35 cellular contexts compared by ENCODE assay signal in genomic region chr15:91383532-91383931, GRCh38.
"Had no signal": no experiment of that assay in that cellular context is flagged by ENCODE, and none has a peak within 500 bp of the region (broad histone marks: within the 10 kb centered on the region; RNA-seq: fewer than 3 reads in every experiment).

No MANE protein-coding gene starts in this region.

- H3K4me1 ChIP-seq: adrenal gland, body of pancreas, breast epithelium had no signal

- FAIRE-seq: astrocyte, TTC549 had no signal

- H3K9me3 ChIP-seq: adrenal gland, body of pancreas, breast epithelium had no signal

- H3K4me1 Mint-ChIP-seq: activated B cell treated with CpG ODN at 0.5 μM for 24 hours; activated CD4-positive, alpha-beta T cell treated with anti-CD3 and anti-CD28 coated beads, Interleukin-2, amount 10 ng/mL, durations not matched to agents 24 days and 14 days; activated T-helper 17 cell treated with anti-CD3 and anti-CD28 coated beads, Interleukin-2, amount 50 U/mL, for 72 hours had no signal

- H3K27ac Mint-ChIP-seq: activated B cell treated with CpG ODN at 0.5 μM for 24 hours; activated CD4-positive, alpha-beta memory T cell treated with anti-CD3 and anti-CD28 coated beads for 36 hours; activated CD4-positive, alpha-beta T cell treated with anti-CD3 and anti-CD28 coated beads, Interleukin-2, amount 10 ng/mL, durations not matched to agents 24 days and 14 days; activated CD8-positive, alpha-beta T cell treated with anti-CD3 and anti-CD28 coated beads for 36 hours; activated naive CD4-positive, alpha-beta T cell treated with anti-CD3 and anti-CD28 coated beads for 36 hours; activated naive CD4-positive, alpha-beta T cell treated with anti-CD3 and anti-CD28 coated beads, Interleukin-2, amount 50 U/mL, for 72 hours; activated naive CD8-positive, alpha-beta T cell treated with anti-CD3 and anti-CD28 coated beads for 36 hours; activated T-helper 1 cell treated with anti-CD3 and anti-CD28 coated beads, Interleukin-12 subunit alpha, Interleukin-12 subunit beta, Interleukin-2, Interleukin-4 antibody, amounts not matched to agents 30 ng/mL and 10 ng/mL and 1 ng/mL, durations not matched to agents 14 hours and 24 hours and 36 hours; activated T-helper 17 cell treated with anti-CD3 and anti-CD28 coated beads, Interleukin-2, amount 50 U/mL, for 72 hours; T-helper 1 cell treated with Interleukin-12 subunit alpha and Interleukin-12 subunit beta and Interleukin-4 antibody, amounts not matched to agents 30 μg/mL and 1 μg/mL, for 36 hours; T-helper 2 cell treated with Interferon-gamma antibody and Interleukin-4, amounts not matched to agents 5 μg/mL and 100 μg/mL, for 36 hours had no signal

- H3K27ac ChIP-seq: adrenal gland, body of pancreas, brain microvascular endothelial cell, breast epithelium, VCaP had no signal

- H3K4me3 ChIP-seq: adrenal gland, body of pancreas, breast epithelium had no signal

- DNase-seq: activated B cell treated with CpG ODN at 0.5 μM for 24 hours; activated CD4-positive, alpha-beta memory T cell treated with anti-CD3 and anti-CD28 coated beads for 36 hours; activated CD4-positive, alpha-beta T cell treated with anti-CD3 and anti-CD28 coated beads for 4 hours; activated CD4-positive, alpha-beta T cell treated with anti-CD3 and anti-CD28 coated beads, Interleukin-2, amount 10 ng/mL, durations not matched to agents 24 days and 14 days; activated CD4-positive, alpha-beta T cell treated with anti-CD3 and anti-CD28 coated beads, Interleukin-2, amount 50 U/mL, for 1 hour; activated CD4-positive, alpha-beta T cell treated with anti-CD3 and anti-CD28 coated beads, Interleukin-2, amount 50 U/mL, for 4 hours; activated CD4-positive, CD25-positive, alpha-beta regulatory T cell treated with anti-CD3 and anti-CD28 coated beads, Interleukin-2, amount 50 U/mL, for 72 hours; activated CD8-positive, alpha-beta memory T cell treated with anti-CD3 and anti-CD28 coated beads, Interleukin-2, amount 50 U/mL, for 4 hours; activated CD8-positive, alpha-beta T cell treated with anti-CD3 and anti-CD28 coated beads for 36 hours; activated effector memory CD4-positive, alpha-beta T cell treated with anti-CD3 and anti-CD28 coated beads, Interleukin-2, amount 50 U/mL, for 16 hours; activated gamma-delta T cell treated with Interleukin-2 at 50 U/mL for 16 hours; activated naive CD4-positive, alpha-beta T cell; activated naive CD4-positive, alpha-beta T cell treated with anti-CD3 and anti-CD28 coated beads for 36 hours; activated naive CD4-positive, alpha-beta T cell treated with anti-CD3 and anti-CD28 coated beads, Interleukin-2, amount 50 U/mL, for 16 hours; activated naive CD8-positive, alpha-beta T cell treated with anti-CD3 and anti-CD28 coated beads for 36 hours; activated T-cell treated with anti-CD3 and anti-CD28 coated beads for 4 hours; activated T-cell treated with anti-CD3 and anti-CD28 coated beads, Interleukin-2, amount 50 U/mL, for 1 hour; activated T-cell treated with anti-CD3 and anti-CD28 coated beads, Interleukin-2, amount 50 U/mL, for 4 hours; adrenal gland; amniotic stem cell; body of pancreas; brain microvascular endothelial cell; central memory CD4-positive, alpha-beta T cell; T-helper 1 cell; T-helper 2 cell; T-helper 9 cell had no signal

- H3K9me3 Mint-ChIP-seq: activated CD4-positive, alpha-beta T cell treated with anti-CD3 and anti-CD28 coated beads, Interleukin-2, amount 10 ng/mL, durations not matched to agents 24 days and 14 days; activated CD8-positive, alpha-beta T cell treated with anti-CD3 and anti-CD28 coated beads for 36 hours; activated naive CD4-positive, alpha-beta T cell treated with anti-CD3 and anti-CD28 coated beads for 36 hours; T-helper 1 cell treated with Interleukin-12 subunit alpha and Interleukin-12 subunit beta and Interleukin-4 antibody, amounts not matched to agents 30 μg/mL and 1 μg/mL, for 36 hours; T-helper 2 cell treated with Interferon-gamma antibody and Interleukin-4, amounts not matched to agents 5 μg/mL and 100 μg/mL, for 36 hours had no signal

- ATAC-seq: activated CD8-positive, alpha-beta T cell treated with anti-CD3 and anti-CD28 coated beads for 36 hours; activated T-cell treated with anti-CD3 and anti-CD28 coated beads, Interleukin-2, amount 50 U/mL, for 4 hours; activated T-helper 17 cell treated with anti-CD3 and anti-CD28 coated beads, Interleukin-2, amount 50 U/mL, for 72 hours; body of pancreas had no signal

- H3K27me3 Mint-ChIP-seq: activated B cell treated with CpG ODN at 0.5 μM for 24 hours; activated CD4-positive, alpha-beta memory T cell treated with anti-CD3 and anti-CD28 coated beads for 36 hours; activated naive CD8-positive, alpha-beta T cell treated with anti-CD3 and anti-CD28 coated beads for 36 hours; activated T-helper 17 cell treated with anti-CD3 and anti-CD28 coated beads, Interleukin-2, amount 50 U/mL, for 72 hours had no signal

- H3K4me3 Mint-ChIP-seq: activated B cell treated with CpG ODN at 0.5 μM for 24 hours; activated CD4-positive, alpha-beta memory T cell treated with anti-CD3 and anti-CD28 coated beads for 36 hours; activated CD4-positive, alpha-beta T cell treated with anti-CD3 and anti-CD28 coated beads, Interleukin-2, amount 10 ng/mL, durations not matched to agents 24 days and 14 days; activated CD8-positive, alpha-beta T cell treated with anti-CD3 and anti-CD28 coated beads for 36 hours; activated naive CD4-positive, alpha-beta T cell treated with anti-CD3 and anti-CD28 coated beads for 36 hours; activated naive CD8-positive, alpha-beta T cell treated with anti-CD3 and anti-CD28 coated beads for 36 hours; activated T-cell treated with anti-CD3 and anti-CD28 coated beads, Interleukin-2, amount 50 U/mL, for 4 hours; activated T-helper 1 cell treated with anti-CD3 and anti-CD28 coated beads, Interleukin-12 subunit alpha, Interleukin-12 subunit beta, Interleukin-2, Interleukin-4 antibody, amounts not matched to agents 30 ng/mL and 10 ng/mL and 1 ng/mL, durations not matched to agents 14 hours and 24 hours and 36 hours; activated T-helper 17 cell treated with anti-CD3 and anti-CD28 coated beads, Interleukin-2, amount 50 U/mL, for 72 hours; T-helper 1 cell treated with Interleukin-12 subunit alpha and Interleukin-12 subunit beta and Interleukin-4 antibody, amounts not matched to agents 30 μg/mL and 1 μg/mL, for 36 hours; T-helper 2 cell treated with Interferon-gamma antibody and Interleukin-4, amounts not matched to agents 5 μg/mL and 100 μg/mL, for 36 hours had no signal

- H3K36me3 Mint-ChIP-seq: activated CD4-positive, alpha-beta memory T cell treated with anti-CD3 and anti-CD28 coated beads for 36 hours; activated naive CD4-positive, alpha-beta T cell treated with anti-CD3 and anti-CD28 coated beads, Interleukin-2, amount 50 U/mL, for 72 hours; activated naive CD8-positive, alpha-beta T cell treated with anti-CD3 and anti-CD28 coated beads for 36 hours had no signal
